ENCODE assay signal across 1 cellular context in the genomic region with DNA sequence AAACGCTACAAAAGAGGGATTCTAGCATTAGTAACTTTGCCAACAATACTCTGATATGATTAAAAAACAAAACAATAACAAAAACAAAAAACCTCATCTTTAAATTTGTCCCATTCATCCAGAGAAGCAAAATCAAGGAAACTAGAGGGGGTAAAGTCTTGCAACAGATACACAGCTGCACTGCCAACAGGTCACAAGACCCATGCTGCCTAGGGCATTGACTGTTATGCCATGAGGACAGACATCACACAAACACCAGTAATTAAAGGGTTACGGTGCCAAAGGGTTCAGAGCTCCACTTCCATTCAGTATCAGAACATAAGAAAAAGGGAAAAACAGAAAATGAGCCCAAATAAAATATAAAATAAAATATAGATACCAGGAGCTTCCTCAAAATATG.
TF ChIP-seq lines count a peak whose summit lies in the region.

No MANE protein-coding gene starts in this region.

TF ChIP-seq in HEK293, 187 proteins besides CTCF, POLR2A, EP300 and RAD21 (continued from another document):
- no peak for TF ChIP-seq ZNF239 (tag by site-specific recombination; IDR thresholded peaks at IDR 0.05)
- no peak for TF ChIP-seq ZNF747 (tag by site-specific recombination; IDR thresholded peaks at IDR 0.05)
